12 cellular contexts compared by ENCODE assay signal in the genomic region with DNA sequence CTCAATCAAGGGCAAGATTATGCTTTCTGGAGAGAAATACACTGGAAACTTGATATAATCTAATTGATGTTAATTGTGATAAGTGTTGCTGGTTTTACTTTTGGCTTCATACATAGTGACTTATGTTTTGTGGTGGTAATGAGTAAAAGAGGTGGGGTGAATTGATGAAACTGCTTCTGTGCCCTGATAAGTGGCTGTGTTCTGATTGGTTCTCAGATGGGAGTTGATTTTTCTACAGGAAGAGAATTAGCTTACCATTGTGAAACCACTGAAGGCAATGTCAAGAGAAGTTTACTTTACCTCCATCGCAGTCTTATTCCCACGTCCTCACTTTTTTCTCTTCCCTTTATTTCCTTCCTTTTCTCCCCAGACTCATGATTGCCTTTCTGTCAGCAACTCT.
"Had no signal": no experiment of that assay in that cellular context is flagged by ENCODE, and none has a peak within 500 bp of the region (broad histone marks: within the 10 kb centered on the region; RNA-seq: fewer than 3 reads in every experiment).

No MANE protein-coding gene starts in this region.

- H3K4me3 ChIP-seq: pancreas, tibial artery had no signal

- H3K9me3 Mint-ChIP-seq: activated CD4-positive, alpha-beta memory T cell treated with anti-CD3 and anti-CD28 coated beads, Interleukin-2, amount 10 ng/mL, durations not matched to agents 7 days and 5 days; activated naive CD8-positive, alpha-beta T cell treated with anti-CD3 and anti-CD28 coated beads, Interleukin-2, amount 10 ng/mL, durations not matched to agents 7 days and 5 days; immature natural killer cell had no signal

- H3K9me3 ChIP-seq: pancreas, tibial artery had no signal

- H3K4me3 Mint-ChIP-seq: activated CD4-positive, alpha-beta memory T cell treated with anti-CD3 and anti-CD28 coated beads, Interleukin-2, amount 10 ng/mL, durations not matched to agents 7 days and 5 days; activated naive CD8-positive, alpha-beta T cell treated with anti-CD3 and anti-CD28 coated beads, Interleukin-2, amount 10 ng/mL, durations not matched to agents 7 days and 5 days; immature natural killer cell had no signal

- H3K4me1 ChIP-seq: pancreas, tibial artery had no signal

- H3K27me3 ChIP-seq: pancreas, tibial artery had no signal

- H3K27ac Mint-ChIP-seq: activated CD4-positive, alpha-beta memory T cell treated with anti-CD3 and anti-CD28 coated beads, Interleukin-2, amount 10 ng/mL, durations not matched to agents 7 days and 5 days; activated naive CD8-positive, alpha-beta T cell treated with anti-CD3 and anti-CD28 coated beads, Interleukin-2, amount 10 ng/mL, durations not matched to agents 7 days and 5 days; immature natural killer cell had no signal

- H3K27me3 Mint-ChIP-seq: activated CD4-positive, alpha-beta memory T cell treated with anti-CD3 and anti-CD28 coated beads, Interleukin-2, amount 10 ng/mL, durations not matched to agents 7 days and 5 days; activated naive CD8-positive, alpha-beta T cell treated with anti-CD3 and anti-CD28 coated beads, Interleukin-2, amount 10 ng/mL, durations not matched to agents 7 days and 5 days had no signal

- H3K36me3 ChIP-seq: pancreas had no signal

- H3K27ac ChIP-seq: epithelial cell of prostate, pancreas, tibial artery had no signal

- H3K4me1 Mint-ChIP-seq: activated CD4-positive, alpha-beta memory T cell treated with anti-CD3 and anti-CD28 coated beads, Interleukin-2, amount 10 ng/mL, durations not matched to agents 7 days and 5 days; activated naive CD8-positive, alpha-beta T cell treated with anti-CD3 and anti-CD28 coated beads, Interleukin-2, amount 10 ng/mL, durations not matched to agents 7 days and 5 days; immature natural killer cell had no signal

- DNase-seq: activated CD4-positive, alpha-beta memory T cell treated with anti-CD3 and anti-CD28 coated beads, Interleukin-2, amount 10 ng/mL, durations not matched to agents 7 days and 5 days; activated gamma-delta T cell; activated naive CD8-positive, alpha-beta T cell treated with anti-CD3 and anti-CD28 coated beads, Interleukin-2, amount 10 ng/mL, durations not matched to agents 7 days and 5 days; activated T-cell treated with anti-CD3 and anti-CD28 coated beads, Interleukin-2, amount 50 U/mL, for 48 hours; central memory CD4-positive, alpha-beta T cell; cortex of kidney; effector memory CD4-positive, alpha-beta T cell; immature natural killer cell; pancreas; small intestine; tibial artery had no signal

- H3K36me3 Mint-ChIP-seq: activated naive CD8-positive, alpha-beta T cell treated with anti-CD3 and anti-CD28 coated beads, Interleukin-2, amount 10 ng/mL, durations not matched to agents 7 days and 5 days; immature natural killer cell had no signal
